ENCODE assay signal across 8 cellular contexts in the genomic region with DNA sequence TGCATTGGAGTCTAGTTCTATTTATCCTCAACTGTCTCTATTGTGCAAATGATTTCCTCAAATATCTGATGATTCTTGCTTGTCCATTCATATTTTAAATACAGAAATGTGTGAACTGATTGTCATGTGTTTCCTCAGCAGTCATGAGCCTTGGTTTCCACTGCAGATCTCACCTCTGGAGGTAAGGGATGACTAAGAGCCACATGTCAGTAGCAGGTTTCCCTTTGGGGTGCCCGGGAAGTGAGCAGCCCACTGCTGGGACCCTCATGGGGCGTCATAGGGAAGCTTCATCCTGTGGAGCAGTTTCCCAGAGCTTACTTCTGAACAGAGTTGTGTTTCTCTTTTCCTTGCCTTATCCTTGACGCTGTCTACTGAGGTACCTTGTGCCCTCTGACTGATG.
"Had no signal": no experiment of that assay in that cellular context is flagged by ENCODE, and none has a peak within 500 bp of the region (broad histone marks: within the 10 kb centered on the region; RNA-seq: fewer than 3 reads in every experiment).

No MANE protein-coding gene starts in this region.

- H3K27ac Mint-ChIP-seq: IgD-negative memory B cell had no signal

- FAIRE-seq: HepG2, HTR-8/SVneo, K562 had no signal

- H3K4me1 Mint-ChIP-seq: IgD-negative memory B cell had no signal

- H3K27ac ChIP-seq: HL-60 had no signal

- ATAC-seq: HepG2, K562 had no signal

- DNase-seq: IMR-90, KBM-7, KG1 had no signal

- H3K36me3 Mint-ChIP-seq: IgD-negative memory B cell had no signal

- H3K4me3 ChIP-seq: K562 had no signal

- H3K27me3 Mint-ChIP-seq: IgD-negative memory B cell had no signal

- H3K4me3 Mint-ChIP-seq: IgD-negative memory B cell had no signal
